Comparison of ENCODE assay signal across 29 cellular contexts in the genomic region with DNA sequence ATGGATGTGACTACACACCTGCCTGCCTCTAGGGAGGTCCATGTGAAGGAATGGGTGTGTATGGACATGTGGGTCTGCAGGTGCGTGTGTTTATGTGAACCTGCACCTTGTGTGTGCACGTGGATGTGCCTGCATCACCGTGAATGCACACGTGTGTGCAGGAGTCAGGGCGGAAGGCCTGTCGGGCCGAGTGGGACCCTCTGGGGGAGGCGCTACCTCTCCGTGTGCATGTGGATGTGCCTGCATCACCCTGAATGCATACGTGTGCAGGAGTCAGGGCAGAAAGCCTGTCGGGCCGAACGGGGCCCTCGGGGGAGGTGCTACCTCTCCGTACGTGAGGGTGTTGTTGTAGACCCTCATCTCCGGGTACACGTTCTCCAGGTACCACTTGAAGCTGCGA.
"Had no signal": no experiment of that assay in that cellular context is flagged by ENCODE, and none has a peak within 500 bp of the region (broad histone marks: within the 10 kb centered on the region; RNA-seq: fewer than 3 reads in every experiment).

No MANE protein-coding gene starts in this region.

- H3K36me3 ChIP-seq: adrenal gland, colonic mucosa, esophagus squamous epithelium, gastroesophageal sphincter had no signal

- H3K4me1 ChIP-seq: adrenal gland, colonic mucosa had no signal

- H3K4me3 ChIP-seq: adrenal gland, body of pancreas, colonic mucosa, esophagus squamous epithelium, gastroesophageal sphincter had no signal

- H3K27ac ChIP-seq: adrenal gland, body of pancreas, colonic mucosa, epithelial cell of prostate, esophagus squamous epithelium, gastroesophageal sphincter had no signal

- ATAC-seq: activated CD4-positive, alpha-beta T cell treated with anti-CD3 and anti-CD28 coated beads for 36 hours; activated CD8-positive, alpha-beta memory T cell treated with anti-CD3 and anti-CD28 coated beads, Interleukin-2, amount 10 ng/mL, durations not matched to agents 7 days and 5 days; activated CD8-positive, alpha-beta T cell treated with anti-CD3 and anti-CD28 coated beads, Interleukin-2, amount 10 ng/mL, durations not matched to agents 7 days and 5 days; activated naive CD8-positive, alpha-beta T cell treated with anti-CD3 and anti-CD28 coated beads, Interleukin-2, amount 50 U/mL, for 24 hours; body of pancreas; gastroesophageal sphincter had no signal

- DNase-seq: activated CD4-positive, alpha-beta memory T cell treated with anti-CD3 and anti-CD28 coated beads for 36 hours; activated CD4-positive, alpha-beta T cell treated with anti-CD3 and anti-CD28 coated beads for 36 hours; activated CD4-positive, alpha-beta T cell treated with anti-CD3 and anti-CD28 coated beads, Interleukin-2, amount 10 ng/mL, durations not matched to agents 24 days and 14 days; activated CD4-positive, CD25-positive, alpha-beta regulatory T cell; activated CD4-positive, CD25-positive, alpha-beta regulatory T cell treated with anti-CD3 and anti-CD28 coated beads, Interleukin-2, amount 50 U/mL, for 72 hours; activated CD8-positive, alpha-beta memory T cell treated with anti-CD3 and anti-CD28 coated beads, Interleukin-2, amount 10 ng/mL, durations not matched to agents 7 days and 5 days; activated CD8-positive, alpha-beta memory T cell treated with anti-CD3 and anti-CD28 coated beads, Interleukin-2, amount 50 U/mL, for 4 hours; activated CD8-positive, alpha-beta T cell treated with anti-CD3 and anti-CD28 coated beads, Interleukin-2, amount 10 ng/mL, durations not matched to agents 7 days and 5 days; activated effector memory CD4-positive, alpha-beta T cell treated with anti-CD3 and anti-CD28 coated beads, Interleukin-2, amount 50 U/mL, for 16 hours; activated naive CD4-positive, alpha-beta T cell treated with anti-CD3 and anti-CD28 coated beads for 36 hours; activated naive CD8-positive, alpha-beta T cell treated with anti-CD3 and anti-CD28 coated beads for 36 hours; activated naive CD8-positive, alpha-beta T cell treated with anti-CD3 and anti-CD28 coated beads, Interleukin-2, amount 50 U/mL, for 24 hours; activated T-cell treated with anti-CD3 and anti-CD28 coated beads, Interleukin-2, amount 50 U/mL, for 1 hour; activated T-cell treated with anti-CD3 and anti-CD28 coated beads, Interleukin-2, amount 50 U/mL, for 48 hours; adrenal gland; amygdala; aorta; body of pancreas; central memory CD4-positive, alpha-beta T cell; cerebellar nuclear complex; colonic mucosa; effector CD8-positive, alpha-beta T cell; esophagus squamous epithelium; foreskin melanocyte; T-helper 2 cell had no signal

- FAIRE-seq: endometrium, endothelial cell of umbilical vein had no signal

- H3K9me3 ChIP-seq: adrenal gland, body of pancreas, colonic mucosa, esophagus squamous epithelium, gastroesophageal sphincter had no signal

- H3K27me3 ChIP-seq: body of pancreas had no signal
